13 cellular contexts compared by ENCODE assay signal in genomic region chr11:1153105-1153950, GRCh38. TPM values are rescaled to one million over a fixed set of nuclear protein-coding genes. Genes with fewer than 3 reads are reported as not detected.
DNase-seq lines count a peak whose midpoint lies in the region; ATAC-seq and TF ChIP-seq lines count a peak whose summit lies in the region.
"Had no signal": no experiment of that assay in that cellular context is flagged by ENCODE, and none has a peak within 500 bp of the region (broad histone marks: within the 10 kb centered on the region; RNA-seq: fewer than 3 reads in every experiment).

No MANE protein-coding gene starts in this region.

- H3K23ac ChIP-seq in H9 (ENCODE audit: insufficient read length, low read depth, low read length) = no peak overlapping the region

- H4K91ac ChIP-seq in H9 (ENCODE audit: insufficient read length, low read depth, low read length) = no peak overlapping the region

- no peaks in the 10 kb centered on the region for H3K27me3 ChIP-seq in H9 (ENCODE audit: insufficient read depth, low read length)
- no peaks in the 10 kb centered on the region for H3K27me3 ChIP-seq in WERI-Rb-1 (ENCODE audit: insufficient read depth, low read depth, severe bottlenecking)
- H3K27me3 ChIP-seq in naive thymus-derived CD4-positive, alpha-beta T cell (ENCODE audit: control insufficient read depth in 2 of 2, insufficient read depth in 2 of 2, low read length in 2 of 2) = no peaks in the 10 kb centered on the region
- no peaks in the 10 kb centered on the region for H3K27me3 ChIP-seq in uterus

- no peak overlapping the region for H2BK20ac ChIP-seq in H9 (ENCODE audit: low read depth, low read length, poor library complexity, severe bottlenecking)

- H3K79me2 ChIP-seq in H9 (ENCODE audit: insufficient read depth, low read length) = no peaks in the 10 kb centered on the region

- H4K5ac ChIP-seq in H9 (ENCODE audit: insufficient read length, low read depth, low read length) = no peak overlapping the region

- no peak overlapping the region for H2AFZ ChIP-seq in H9 (ENCODE audit: low read length)

- H2BK15ac ChIP-seq in H9 (ENCODE audit: low read depth, low read length) = no peak overlapping the region

- no peaks in the 10 kb centered on the region for H3K79me1 ChIP-seq in H9 (ENCODE audit: insufficient read depth, low read depth, low read length, poor library complexity, severe bottlenecking)

- CTCF ChIA-PET in naive thymus-derived CD4-positive, alpha-beta T cell (lab: Charles Lee) = no interaction called here

- H3K4me3 ChIP-seq in WERI-Rb-1 (ENCODE audit: low read depth, low read length) (no peak overlapping the region), uterus (no peak overlapping the region)
- H3K4me3 ChIP-seq in naive thymus-derived CD4-positive, alpha-beta T cell (ENCODE audit: low read length) = no peak overlapping the region

- H3T11ph ChIP-seq in H9 (ENCODE audit: low read length) = no peak overlapping the region

- no peak overlapping the region for H2BK5ac ChIP-seq in H9 (ENCODE audit: insufficient read length, low read length)

- no peaks in the 10 kb centered on the region for H4K20me1 ChIP-seq in H9 (ENCODE audit: control insufficient read depth, insufficient read depth, insufficient read length)

- POLR2A ChIA-PET in naive thymus-derived CD4-positive, alpha-beta T cell (lab: Charles Lee) = no interaction called here

- H3K9ac ChIP-seq in H9 (ENCODE audit: extremely low read depth, insufficient read length, low read length) = no peak overlapping the region

- no peak overlapping the region for H3K18ac ChIP-seq in H9 (ENCODE audit: insufficient read length, low read depth, low read length)

- WGBS in H9 (ENCODE audit: extremely low coverage, insufficient read length, low lambda C conversion rate) = no CpG with 5 or more reads among the region's 28 CpGs

- H3K4me2 ChIP-seq in H9 (ENCODE audit: insufficient read depth, insufficient read length, low read length) = no peak overlapping the region

- no peak overlapping the region for H3K56ac ChIP-seq in H9 (ENCODE audit: insufficient read length, low read depth, low read length)

- no peak for TF ChIP-seq CTCF in H9 (conservative IDR thresholded peaks at IDR 0.05)
- no peak for TF ChIP-seq CTCF in WERI-Rb-1 (IDR thresholded peaks at IDR 0.05; ENCODE audit: low read depth, low read length)
- no peak for TF ChIP-seq CTCF in uterus (IDR thresholded peaks at IDR 0.05)

- H3K27me3 Mint-ChIP-seq in H9 (ENCODE audit: low read depth) = peaks cover 5% of the 10 kb centered on the region
- H3K27me3 Mint-ChIP-seq in naive thymus-derived CD4-positive, alpha-beta T cell = peaks cover 0 to 6% (median 5%) of the 10 kb centered on the region in 5 donors
- H3K27me3 Mint-ChIP-seq in activated naive CD8-positive, alpha-beta T cell treated with anti-CD3 and anti-CD28 coated beads, Interleukin-2, amount 50 U/mL, for 24 hours = peaks cover 6% of the 10 kb centered on the region

- no peak overlapping the region for H2BK120ac ChIP-seq in H9 (ENCODE audit: low read depth, low read length, poor library complexity, severe bottlenecking)

- no peak overlapping the region for H3K4me3 Mint-ChIP-seq in H9
- H3K4me3 Mint-ChIP-seq in naive thymus-derived CD4-positive, alpha-beta T cell = no peak overlapping the region
- no peak overlapping the region for H3K4me3 Mint-ChIP-seq in activated naive CD8-positive, alpha-beta T cell treated with anti-CD3 and anti-CD28 coated beads, Interleukin-2, amount 50 U/mL, for 24 hours
- H3K4me3 Mint-ChIP-seq: immature natural killer cell had no signal

- no peak overlapping the region for H4K8ac ChIP-seq in H9 (replicated peaks; ENCODE audit: insufficient read length, low read depth, low read length)

- no peak for ATAC-seq in naive thymus-derived CD4-positive, alpha-beta T cell
- no peak for ATAC-seq in activated naive CD8-positive, alpha-beta T cell treated with anti-CD3 and anti-CD28 coated beads, Interleukin-2, amount 50 U/mL, for 24 hours
- no peak for ATAC-seq in HG02610 (IDR thresholded peaks at IDR 0.05; ENCODE audit: unreplicated experiment)

- H2AK5ac ChIP-seq in H9 (ENCODE audit: insufficient read length, low read length) = no peak overlapping the region

- H3K36me3 ChIP-seq in WERI-Rb-1 (no peaks in the 10 kb centered on the region), uterus (no peaks in the 10 kb centered on the region)
- H3K36me3 ChIP-seq in naive thymus-derived CD4-positive, alpha-beta T cell (ENCODE audit: control insufficient read depth in 2 of 3, insufficient read depth in 3 of 3, low read length in 3 of 3) = no peaks in the 10 kb centered on the region
- H3K36me3 ChIP-seq: neutrophil had no signal

- no peaks in the 10 kb centered on the region for H3K4me1 ChIP-seq in H9 (ENCODE audit: insufficient read depth, low read length)
- H3K4me1 ChIP-seq in naive thymus-derived CD4-positive, alpha-beta T cell (ENCODE audit: control insufficient read depth in 2 of 2, insufficient read depth in 2 of 2, low read length in 2 of 2) = no peaks in the 10 kb centered on the region
- H3K4me1 ChIP-seq in uterus = no peaks in the 10 kb centered on the region

- H3K14ac ChIP-seq in H9 (ENCODE audit: insufficient read depth, low read length) = no peak overlapping the region

- H3K4ac ChIP-seq in H9 (ENCODE audit: low read depth, low read length) = no peak overlapping the region

- DNase-seq in COLO668 (lab: John Stamatoyannopoulos, UW; ENCODE audit: unreplicated experiment) = peak; percentile 45
- DNase-seq in H9 = peak; percentile 27
- peak; percentile 50 for DNase-seq in WERI-Rb-1
- DNase-seq in mesenteric fat pad (ENCODE audit: low spot score) = peak; percentile 87
- DNase-seq in naive thymus-derived CD4-positive, alpha-beta T cell = no peak
- no peak for DNase-seq in activated naive CD8-positive, alpha-beta T cell treated with anti-CD3 and anti-CD28 coated beads, Interleukin-2, amount 50 U/mL, for 24 hours
- DNase-seq in uterus = no peak
- DNase-seq: NCI-H2107 had no signal

- no peak for TF ChIP-seq POLR2A in uterus (IDR thresholded peaks at IDR 0.05)

- H3K9me3 Mint-ChIP-seq in H9 = peaks cover 0 to under 1% of the 10 kb centered on the region in 2 experiments; a peak in 2 of 5 replicates
- peaks cover 0 to 3% (median 0%) of the 10 kb centered on the region in 11 donors for H3K9me3 Mint-ChIP-seq in naive thymus-derived CD4-positive, alpha-beta T cell
- H3K9me3 Mint-ChIP-seq in activated naive CD8-positive, alpha-beta T cell treated with anti-CD3 and anti-CD28 coated beads, Interleukin-2, amount 50 U/mL, for 24 hours = no peaks in the 10 kb centered on the region
- H3K9me3 Mint-ChIP-seq: immature natural killer cell had no signal

- no peak overlapping the region for H3K27ac ChIP-seq in H9 (ENCODE audit: insufficient read length, low read depth, low read length)
- peak overlapping the region; percentile 19 for H3K27ac ChIP-seq in WERI-Rb-1
- no peak overlapping the region for H3K27ac ChIP-seq in naive thymus-derived CD4-positive, alpha-beta T cell (ENCODE audit: low read depth, low read length)
- H3K27ac ChIP-seq in uterus = no peak overlapping the region
- H3K27ac ChIP-seq: neutrophil had no signal

- H3K9me3 ChIP-seq in H9 (ENCODE audit: control insufficient read depth, low read depth, low read length) (no peaks in the 10 kb centered on the region), WERI-Rb-1 (ENCODE audit: severe bottlenecking) (peaks cover 4% of the 10 kb centered on the region), uterus (no peaks in the 10 kb centered on the region)
- no peaks in the 10 kb centered on the region for H3K9me3 ChIP-seq in naive thymus-derived CD4-positive, alpha-beta T cell (ENCODE audit: control insufficient read depth in 2 of 3, low read length in 3 of 3)
- H3K9me3 ChIP-seq: neutrophil had no signal

- no peak overlapping the region for H3K27ac Mint-ChIP-seq in H9
- no peak overlapping the region for H3K27ac Mint-ChIP-seq in naive thymus-derived CD4-positive, alpha-beta T cell
- no peak overlapping the region for H3K27ac Mint-ChIP-seq in activated naive CD8-positive, alpha-beta T cell treated with anti-CD3 and anti-CD28 coated beads, Interleukin-2, amount 50 U/mL, for 24 hours
- H3K27ac Mint-ChIP-seq: immature natural killer cell had no signal

- no peaks in the 10 kb centered on the region for H3K36me3 Mint-ChIP-seq in H9 (ENCODE audit: insufficient read depth in 1 of 3, low read depth in 3 of 3)
- H3K36me3 Mint-ChIP-seq in naive thymus-derived CD4-positive, alpha-beta T cell = no peaks in the 10 kb centered on the region
- H3K36me3 Mint-ChIP-seq in activated naive CD8-positive, alpha-beta T cell treated with anti-CD3 and anti-CD28 coated beads, Interleukin-2, amount 50 U/mL, for 24 hours (ENCODE audit: low read depth) = no peaks in the 10 kb centered on the region
- H3K36me3 Mint-ChIP-seq: immature natural killer cell had no signal

- intact Hi-C loops in naive thymus-derived CD4-positive, alpha-beta T cell (cut with micrococcal nuclease) = no loop called here
- intact Hi-C loops in uterus (cut with DNase I; ENCODE audit: low total_unique reads) = no loop called here

- no peaks in the 10 kb centered on the region for H3K23me2 ChIP-seq in H9 (ENCODE audit: insufficient read length, low read depth, low read length, poor library complexity, severe bottlenecking)

- H3K4me1 Mint-ChIP-seq in H9 = no peaks in the 10 kb centered on the region; a peak in 1 of 4 replicates
- peaks cover 0 to 4% (median 0%) of the 10 kb centered on the region in 7 donors for H3K4me1 Mint-ChIP-seq in naive thymus-derived CD4-positive, alpha-beta T cell
- peaks cover 6% of the 10 kb centered on the region for H3K4me1 Mint-ChIP-seq in activated naive CD8-positive, alpha-beta T cell treated with anti-CD3 and anti-CD28 coated beads, Interleukin-2, amount 50 U/mL, for 24 hours

- no peak overlapping the region for H2BK12ac ChIP-seq in H9 (ENCODE audit: insufficient read length, low read depth, low read length)

RNA-seq across cellular contexts. Expression of gene MUC5AC, which starts 4.4 kb away (rescaled TPM):
- total RNA-seq in H9 (2021) = not detected in 2 replicates
- not detected for total RNA-seq in mesenteric fat pad
- not detected for total RNA-seq in naive thymus-derived CD4-positive, alpha-beta T cell
- not detected for polyA plus RNA-seq in naive thymus-derived CD4-positive, alpha-beta T cell
- under 1 TPM in 1 of 4 donors, not detected in 3; under 0.01 TPM for total RNA-seq in uterus
- total RNA-seq: activated CD8-positive, alpha-beta memory T cell treated with anti-CD3 and anti-CD28 coated beads for 36 hours; urinary bladder had no signal
- polyA plus RNA-seq: immature natural killer cell, urinary bladder had no signal

Comparison
In these comparisons a context has a peak if more than half of its experiments do, and no peak if none do; other contexts are left out.
1. DNase-seq: peak in COLO668 (single experiment), H9 (single experiment), WERI-Rb-1 (single experiment) and mesenteric fat pad (single experiment); none in naive thymus-derived CD4-positive, alpha-beta T cell (0 of 9), activated naive CD8-positive, alpha-beta T cell treated with anti-CD3 and anti-CD28 coated beads, Interleukin-2, amount 50 U/mL, for 24 hours (single experiment) and uterus (0 of 2).